8 cellular contexts compared by ENCODE assay signal in the genomic region with DNA sequence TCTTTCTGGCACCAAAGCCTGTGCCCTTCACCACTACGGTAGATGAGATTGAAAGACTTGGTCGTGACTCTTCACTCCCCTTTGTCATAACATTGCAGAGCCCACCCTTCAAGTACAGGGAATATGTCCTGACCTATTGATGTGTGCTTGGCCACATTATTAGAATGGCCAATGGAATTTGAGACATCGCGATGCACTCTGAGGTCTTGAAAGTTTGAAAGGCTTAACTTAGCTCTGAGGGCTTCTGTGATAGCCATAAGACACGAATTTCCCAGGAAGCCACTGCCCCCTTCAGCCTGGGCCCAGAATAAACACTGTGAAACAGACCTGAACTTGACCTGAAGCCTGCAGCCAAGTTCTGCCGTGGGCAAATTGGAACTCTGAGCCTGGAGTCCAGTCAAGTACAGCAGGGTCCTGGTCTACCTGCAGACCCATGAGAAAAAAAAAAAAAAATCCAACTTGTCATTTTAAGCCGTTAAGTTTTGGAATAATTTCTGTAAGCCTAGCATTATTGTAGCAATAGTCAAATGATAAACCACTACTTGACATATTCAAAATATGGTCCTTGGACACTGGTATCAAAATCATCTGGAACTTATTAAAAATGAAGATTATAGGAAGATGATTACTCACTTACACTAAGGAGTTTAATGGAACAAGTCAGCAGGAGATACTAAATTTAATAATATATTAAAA. TPM values are rescaled to one million over a fixed set of nuclear protein-coding genes. Genes with fewer than 3 reads are reported as not detected.
DNase-seq lines count a peak whose midpoint lies in the region; ATAC-seq and TF ChIP-seq lines count a peak whose summit lies in the region.

No MANE protein-coding gene starts in this region.

- no peaks in the 10 kb centered on the region for H3K27me3 Mint-ChIP-seq in activated naive CD4-positive, alpha-beta T cell treated with anti-CD3 and anti-CD28 coated beads for 36 hours (ENCODE audit: low read depth)

- H3K27me3 ChIP-seq in breast epithelium, result no peaks in the 10 kb centered on the region

- H3K4me3 Mint-ChIP-seq in activated naive CD4-positive, alpha-beta T cell treated with anti-CD3 and anti-CD28 coated beads for 36 hours, result no peak overlapping the region

- DNase-seq in activated naive CD4-positive, alpha-beta T cell treated with anti-CD3 and anti-CD28 coated beads for 36 hours, result peak; percentile 73
- no peak for DNase-seq in activated naive CD4-positive, alpha-beta T cell treated with anti-CD3 and anti-CD28 coated beads, Interleukin-2, amount 50 U/mL, for 16 hours
- DNase-seq in OCI-M2 (lab: John Stamatoyannopoulos, UW; ENCODE audit: unreplicated experiment) (peak; percentile 28), breast epithelium (ENCODE audit: low spot score in 2 of 2) (no peak), kidney glomerular epithelial cell (lab: John Stamatoyannopoulos, UW) (peak; percentile 38), superior temporal gyrus (ENCODE audit: extremely low spot score) (peak; percentile 76)

- H3K9me3 ChIP-seq in breast epithelium, result no peaks in the 10 kb centered on the region

- TF ChIP-seq CTCF in breast epithelium (IDR thresholded peaks at IDR 0.05), result peak; percentile 10 to 41 (median 40)

- no peaks in the 10 kb centered on the region for H3K9me3 Mint-ChIP-seq in activated naive CD4-positive, alpha-beta T cell treated with anti-CD3 and anti-CD28 coated beads for 36 hours

- H3K4me1 ChIP-seq in breast epithelium, result no peaks in the 10 kb centered on the region

- CTCF ChIA-PET in activated naive CD4-positive, alpha-beta T cell treated with anti-CD3 and anti-CD28 coated beads for 36 hours (lab: Charles Lee), result interaction anchor here (0.8 to 3.9 kb wide), 5 partner anchors 9 to 402 kb away, joined by 4 to 21 read pairs (median 7); partner anchors contain the start of gene TRAF3IP2

- no peak overlapping the region for H3K27ac ChIP-seq in breast epithelium

- H3K27ac Mint-ChIP-seq in activated naive CD4-positive, alpha-beta T cell treated with anti-CD3 and anti-CD28 coated beads for 36 hours, result no peak overlapping the region

- H3K36me3 Mint-ChIP-seq in activated naive CD4-positive, alpha-beta T cell treated with anti-CD3 and anti-CD28 coated beads for 36 hours (ENCODE audit: low read depth), result peaks cover 7% of the 10 kb centered on the region

- no peak overlapping the region for H3K4me3 ChIP-seq in breast epithelium

- H3K36me3 ChIP-seq in breast epithelium, result no peaks in the 10 kb centered on the region

- H3K4me1 Mint-ChIP-seq in activated naive CD4-positive, alpha-beta T cell treated with anti-CD3 and anti-CD28 coated beads for 36 hours (ENCODE audit: low read depth), result no peaks in the 10 kb centered on the region

- no peak for TF ChIP-seq POLR2A in breast epithelium (IDR thresholded peaks at IDR 0.05)

- ATAC-seq in HG03103 (IDR thresholded peaks at IDR 0.05; ENCODE audit: low read depth, unreplicated experiment) (peak; percentile 60), GM21381 (IDR thresholded peaks at IDR 0.05; ENCODE audit: unreplicated experiment) (no peak)

- intact Hi-C loops in activated naive CD4-positive, alpha-beta T cell treated with anti-CD3 and anti-CD28 coated beads for 36 hours (cut with micrococcal nuclease), result loop anchor here (1.0 to 10.0 kb wide), 5 partner anchors 38 to 588 kb away; partner anchors contain the start of genes REV3L and TRAF3IP2
- intact Hi-C loops in breast epithelium (cut with DNase I; ENCODE audit: low total_unique reads), result no loop called here

RNA-seq across cellular contexts. Expression of gene TRAF3IP2, which starts 36.9 kb away (rescaled TPM):
- 10 to 100 TPM; 39.9 to 42.2 TPM for total RNA-seq in activated naive CD4-positive, alpha-beta T cell treated with anti-CD3 and anti-CD28 coated beads for 36 hours
- 10 to 100 TPM; 28.2 to 42.9 (median 41.6) TPM for total RNA-seq in breast epithelium

Comparison
In these comparisons a context has a peak if more than half of its experiments do, and no peak if none do; other contexts are left out.
1. DNase-seq: peak in activated naive CD4-positive, alpha-beta T cell treated with anti-CD3 and anti-CD28 coated beads for 36 hours (single experiment), OCI-M2 (single experiment), kidney glomerular epithelial cell (single experiment) and superior temporal gyrus (single experiment); none in activated naive CD4-positive, alpha-beta T cell treated with anti-CD3 and anti-CD28 coated beads, Interleukin-2, amount 50 U/mL, for 16 hours (single experiment) and breast epithelium (0 of 2).